9 cellular contexts compared by ENCODE assay signal in the genomic region with DNA sequence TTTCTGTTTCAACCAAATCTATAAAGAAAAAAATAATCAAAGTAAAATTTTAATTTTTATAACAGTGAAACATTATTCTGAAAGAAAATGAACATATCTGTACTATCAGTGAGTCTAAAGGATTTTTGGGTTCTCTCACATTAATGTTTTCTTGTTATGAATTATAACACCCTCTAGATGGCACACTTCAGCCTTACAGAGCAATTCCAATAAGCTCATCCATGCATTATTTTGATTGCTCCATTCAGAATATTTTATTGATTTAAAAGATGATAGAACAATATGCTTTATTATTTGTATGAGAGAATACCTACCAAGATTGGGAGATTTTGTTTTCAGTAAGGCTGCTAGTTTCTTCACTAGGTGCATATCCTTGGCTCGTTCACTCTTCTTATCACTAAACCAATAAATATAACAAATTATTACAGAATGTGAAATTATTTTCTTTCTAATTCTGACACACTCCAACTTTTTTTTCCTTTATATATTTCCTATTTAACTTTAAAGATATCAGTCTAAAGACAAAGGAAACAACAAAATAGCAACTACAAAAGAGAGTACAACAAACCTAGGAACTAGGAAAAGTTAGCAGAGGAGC.
A peak's percentile ranks its signal among the peaks of the same experiment; 100 is the strongest.
DNase-seq lines count a peak whose midpoint lies in the region; ATAC-seq, FAIRE-seq and TF ChIP-seq lines count a peak whose summit lies in the region.
"Had no signal": no experiment of that assay in that cellular context is flagged by ENCODE, and none has a peak within 500 bp of the region (broad histone marks: within the 10 kb centered on the region; RNA-seq: fewer than 3 reads in every experiment).

No MANE protein-coding gene starts in this region.

- WGBS in pancreas, 2 donors, result 43 to 50% methylated on average over 1 of the region's 1 CpG

- no peak overlapping the region for H3K27ac ChIP-seq in pancreas

- H3K9me3 ChIP-seq in pancreas, result no peaks in the 10 kb centered on the region
- H3K9me3 ChIP-seq: HAP-1 had no signal

- H3K36me3 ChIP-seq in pancreas, result peaks cover 0 to 33% (median 5%) of the 10 kb centered on the region in 3 donors

- peak; percentile 21 to 42 for DNase-seq in AML-193 (lab: John Stamatoyannopoulos, UW)
- DNase-seq in NCI-H2227 treated with DMSO at 0.1 percent for 48 hours (lab: John Stamatoyannopoulos, UW), result peak; percentile 9
- DNase-seq in cerebellar cortex (ENCODE audit: low spot score), result peak; percentile 52
- no peak for DNase-seq in pancreas

- no peak for TF ChIP-seq CTCF in pancreas (IDR thresholded peaks at IDR 0.05)

- FAIRE-seq in pancreas (lab: Jason Lieb, UNC), result peak; percentile 91

- peak; percentile 56 for ATAC-seq in GM18909 (IDR thresholded peaks at IDR 0.05; ENCODE audit: poor library complexity, unreplicated experiment)
- peak in 3 of 4 donors; percentile 32 to 62 (median 57) for ATAC-seq in pancreas
- no peak for ATAC-seq in HG03139 (IDR thresholded peaks at IDR 0.05; ENCODE audit: unreplicated experiment)
- ATAC-seq in HG03108 (IDR thresholded peaks at IDR 0.05; ENCODE audit: unreplicated experiment), result no peak
- ATAC-seq in HG02981 (IDR thresholded peaks at IDR 0.05; ENCODE audit: unreplicated experiment), result no peak

- no peaks in the 10 kb centered on the region for H3K27me3 ChIP-seq in pancreas

- H3K4me1 ChIP-seq in pancreas, result no peaks in the 10 kb centered on the region

- intact Hi-C loops in pancreas (cut with DNase I), result no loop called here

- no peak overlapping the region for H3K4me3 ChIP-seq in pancreas
- H3K4me3 ChIP-seq: HAP-1 had no signal

Comparison
In these comparisons a context has a peak if more than half of its experiments do, and no peak if none do; other contexts are left out.
1. DNase-seq: peak in AML-193 (2 of 2), NCI-H2227 treated with DMSO at 0.1 percent for 48 hours (single experiment) and cerebellar cortex (single experiment); none in pancreas (0 of 6).
2. ATAC-seq: peak in GM18909 (single experiment) and pancreas (3 of 4); none in HG03139 (single experiment), HG03108 (single experiment) and HG02981 (single experiment).